Comparison of ENCODE assay signal across 12 cellular contexts in the genomic region with DNA sequence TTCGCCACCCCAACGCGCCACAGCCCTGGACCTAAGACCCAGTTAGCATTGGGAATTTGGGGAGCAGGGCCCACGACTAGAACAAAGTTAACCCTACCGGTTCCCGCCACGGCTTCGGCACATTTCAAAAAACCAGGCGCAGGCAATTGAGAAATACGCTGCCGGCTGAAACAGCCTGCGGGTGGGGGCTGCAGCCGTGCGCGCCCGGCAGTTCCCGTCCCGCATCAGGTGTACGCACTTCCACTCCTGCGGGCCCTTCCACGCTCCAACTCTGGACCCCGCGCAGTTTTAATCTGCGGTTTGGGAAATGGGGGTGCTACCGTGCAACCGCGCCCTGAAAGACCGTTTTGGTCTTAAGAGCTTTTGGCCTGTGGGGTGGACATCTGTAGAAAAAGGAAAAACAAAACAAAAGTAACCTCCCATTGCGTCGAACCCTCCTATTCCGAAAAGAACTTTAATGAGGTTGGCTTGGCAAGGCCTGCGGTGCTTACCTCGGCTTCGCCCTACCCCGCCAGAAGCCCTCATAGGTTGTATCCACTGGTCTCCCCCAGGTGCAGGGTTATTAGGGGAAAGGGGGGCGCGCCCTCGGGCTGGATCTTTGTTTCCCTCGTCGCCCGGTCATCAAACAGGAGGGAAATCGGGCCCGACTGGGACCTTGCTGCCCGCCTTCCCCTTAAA. TPM values are rescaled to one million over a fixed set of nuclear protein-coding genes. Genes with fewer than 3 reads are reported as not detected.
DNase-seq lines count a peak whose midpoint lies in the region; ATAC-seq and TF ChIP-seq lines count a peak whose summit lies in the region.
"Had no signal": no experiment of that assay in that cellular context is flagged by ENCODE, and none has a peak within 500 bp of the region (broad histone marks: within the 10 kb centered on the region; RNA-seq: fewer than 3 reads in every experiment).

No MANE protein-coding gene starts in this region.

- H3K27ac ChIP-seq in HUES64 (ENCODE audit: low read depth, low read length), result no peak overlapping the region
- H3K27ac ChIP-seq in neural progenitor cell, result no peak overlapping the region

- H3K4me3 Mint-ChIP-seq in endothelial cell (ENCODE audit: unreplicated experiment) (peak overlapping the region; percentile 77), neural progenitor cell (peak overlapping the region; percentile 90)

- H3K36me3 ChIP-seq in BJ (ENCODE audit: control insufficient read depth, insufficient read depth, low read length) (peaks cover 5% of the 10 kb centered on the region), HUES64 (ENCODE audit: insufficient read depth, low read length) (no peaks in the 10 kb centered on the region), neural progenitor cell (no peaks in the 10 kb centered on the region)

- H3K4me1 Mint-ChIP-seq in endothelial cell (ENCODE audit: unreplicated experiment), result peaks cover 36% of the 10 kb centered on the region
- peaks cover 51% of the 10 kb centered on the region for H3K4me1 Mint-ChIP-seq in neural progenitor cell

- no peak for ATAC-seq in GM21381 (IDR thresholded peaks at IDR 0.05; ENCODE audit: unreplicated experiment)

- H3K4me2 ChIP-seq in neural progenitor cell, result peak overlapping the region; percentile 93

- H3K4me1 ChIP-seq in HUES64 (ENCODE audit: insufficient read depth, low read length), result peaks cover 21% of the 10 kb centered on the region; the same call in 1 of the 2 replicates
- peaks cover 32% of the 10 kb centered on the region for H3K4me1 ChIP-seq in neural progenitor cell

- CTCF ChIA-PET in BJ (lab: Yijun Ruan, JAX), result interaction anchor here (2.0 kb wide), 1 partner anchor 1387 kb away, joined by 4 read pairs; no protein-coding TSS in a partner anchor

- in situ Hi-C loops in GM13976 (cut with MboI; ENCODE audit: low sequenced_read_pairs, unreplicated experiment), result loop anchor here (25.0 kb wide), 1 partner anchor 651 kb away; the partner anchor contains the start of gene IRX3

- H3K79me2 ChIP-seq in neural progenitor cell (ENCODE audit: low read depth), result no peaks in the 10 kb centered on the region

- H4K20me1 ChIP-seq in neural progenitor cell (ENCODE audit: low read depth), result peaks cover 35% of the 10 kb centered on the region

- H3K27ac Mint-ChIP-seq in endothelial cell (ENCODE audit: unreplicated experiment) (no peak overlapping the region), neural progenitor cell (peak overlapping the region; percentile 72)

- H3K9ac ChIP-seq in HUES64 (ENCODE audit: low read depth, low read length) (no peak overlapping the region), neural progenitor cell (no peak overlapping the region)

- DNase-seq in BJ (ENCODE audit: low read depth), result no peak
- no peak for DNase-seq in endothelial cell (ENCODE audit: low spot score)
- DNase-seq in neural progenitor cell (ENCODE audit: low spot score), result no peak
- DNase-seq in GM13976 (ENCODE audit: low spot score), result no peak
- DNase-seq in NCI-H187 treated with DMSO at 0.1 percent for 48 hours (lab: John Stamatoyannopoulos, UW), result no peak
- DNase-seq in cerebellum (ENCODE audit: low spot score), result no peak
- DNase-seq: amniotic stem cell, NCI-H2107, T-helper 9 cell had no signal

- no peaks in the 10 kb centered on the region for H3K9me3 ChIP-seq in HUES64 (ENCODE audit: insufficient read depth, low read depth, low read length)
- H3K9me3 ChIP-seq in neural progenitor cell (ENCODE audit: low read depth), result no peaks in the 10 kb centered on the region

- peak overlapping the region; percentile 65 for H2AFZ ChIP-seq in neural progenitor cell (replicated peaks)

- POLR2A ChIA-PET in BJ (lab: Charles Lee), result no interaction called here

- H3K36me3 Mint-ChIP-seq in endothelial cell (ENCODE audit: low read depth, unreplicated experiment), result no peaks in the 10 kb centered on the region
- peaks cover 9% of the 10 kb centered on the region for H3K36me3 Mint-ChIP-seq in neural progenitor cell

- H3K27me3 ChIP-seq in BJ (ENCODE audit: control insufficient read depth, insufficient read depth, low read length) (no peaks in the 10 kb centered on the region), HUES64 (ENCODE audit: insufficient read depth, low read length) (peaks cover 100% of the 10 kb centered on the region), neural progenitor cell (peaks cover 100% of the 10 kb centered on the region)

- H3K4me3 ChIP-seq in BJ (ENCODE audit: low read depth, low read length), result peak overlapping the region; percentile 13; the same call in 1 of the 2 replicates
- H3K4me3 ChIP-seq in HUES64 (ENCODE audit: low read length), result peak overlapping the region; percentile 50
- peak overlapping the region; percentile 55 for H3K4me3 ChIP-seq in neural progenitor cell

- H3K27me3 Mint-ChIP-seq in endothelial cell (ENCODE audit: unreplicated experiment) (peaks cover 30% of the 10 kb centered on the region), neural progenitor cell (ENCODE audit: insufficient read depth, low read depth) (peaks cover 70% of the 10 kb centered on the region)

- H3K9me3 Mint-ChIP-seq in endothelial cell (ENCODE audit: unreplicated experiment) (no peaks in the 10 kb centered on the region), neural progenitor cell (no peaks in the 10 kb centered on the region)

- 2% methylated on average over 44 of the region's 44 CpGs for WGBS in HUES64

- peaks cover 60% of the 10 kb centered on the region for H3F3A ChIP-seq in neural progenitor cell (ENCODE audit: low read depth)

- TF ChIP-seq CTCF in BJ (IDR thresholded peaks at IDR 0.05; ENCODE audit: insufficient read depth, low read depth, low read length), result no peak
- TF ChIP-seq CTCF in endothelial cell (IDR thresholded peaks at IDR 0.05; ENCODE audit: unreplicated experiment), result peak; percentile 33
- no peak for TF ChIP-seq CTCF in neural progenitor cell (IDR thresholded peaks at IDR 0.05)
- TF ChIP-seq CTCF in GM13976 (IDR thresholded peaks at IDR 0.05; ENCODE audit: borderline replicate concordance, control extremely low read depth, extremely low read depth, insufficient read depth, missing control alignments), result no peak

RNA-seq across cellular contexts. Expression of gene IRX5, which starts 7.1 kb away (rescaled TPM):
- polyA plus RNA-seq in BJ (2011; rRNA removed), result 1.8 and 2.2 TPM in 2 replicates
- polyA minus RNA-seq in BJ (2011; rRNA and poly(A)+ RNA removed), result 1.3 and 2.2 TPM in 2 replicates
- polyA plus RNA-seq in HUES64 (2013, experiment 1 of 2), result 1.5 TPM
- 2.7 TPM for polyA plus RNA-seq in HUES64 (2013, experiment 2 of 2)
- 2.6 TPM for total RNA-seq in endothelial cell (ENCODE audit: unreplicated experiment)
- total RNA-seq in neural progenitor cell (ENCODE audit: low replicate concordance), result 1.0 and 1.6 TPM in 2 replicates
- 14.6 TPM for total RNA-seq in cerebellum
- total RNA-seq: G401 had no signal
